ENCODE assay signal across 9 cellular contexts in the genomic region with DNA sequence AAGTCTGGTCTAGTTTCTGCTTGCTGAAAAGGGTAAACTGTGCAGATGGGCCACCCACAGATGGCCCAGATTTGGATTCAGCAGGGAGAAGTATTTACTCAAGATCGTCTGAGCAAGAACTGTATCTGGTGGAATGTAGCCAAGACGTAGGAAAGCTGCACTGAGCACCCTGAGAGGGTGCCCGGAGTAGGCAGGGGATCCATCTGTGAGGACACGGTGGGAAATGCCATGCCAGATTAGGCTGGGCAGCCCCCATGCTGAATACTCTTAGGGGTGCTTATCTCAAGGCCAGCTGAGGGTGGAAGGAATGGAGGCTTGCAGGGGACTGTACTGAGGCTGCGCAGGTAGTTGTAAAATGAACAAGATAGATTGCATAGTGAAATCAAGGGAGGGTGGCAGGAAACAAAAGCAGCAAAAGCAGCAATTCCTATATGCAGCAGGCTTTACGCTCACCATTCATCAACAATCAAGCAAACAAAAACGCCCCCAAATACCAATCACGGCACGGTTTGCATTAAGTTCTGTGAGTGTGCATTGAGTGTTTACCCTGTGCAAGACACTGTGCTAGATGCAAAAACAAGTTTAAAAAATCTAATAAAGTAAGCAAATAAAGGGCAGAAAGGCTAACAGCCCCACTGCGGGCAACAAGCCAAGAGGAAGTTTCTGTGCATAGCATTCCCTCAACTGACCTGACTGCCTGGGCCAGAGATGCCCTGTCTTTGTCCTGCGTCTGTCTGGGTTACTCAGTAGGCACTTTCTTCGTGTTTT. TPM values are rescaled to one million over a fixed set of nuclear protein-coding genes. Genes with fewer than 3 reads are reported as not detected.
DNase-seq lines count a peak whose midpoint lies in the region; TF ChIP-seq lines count a peak whose summit lies in the region.
"Had no signal": no experiment of that assay in that cellular context is flagged by ENCODE, and none has a peak within 500 bp of the region (broad histone marks: within the 10 kb centered on the region; RNA-seq: fewer than 3 reads in every experiment).

No MANE protein-coding gene starts in this region.

- 91 to 97% methylated on average over 6 to 12 of the region's 12 CpGs for WGBS in endodermal cell (ENCODE audit: insufficient coverage in 1 of 2, insufficient read length in 1 of 2), 2 experiments
- no CpG with 5 or more reads among the region's 12 CpGs for WGBS in mesendoderm (ENCODE audit: extremely low coverage, insufficient coverage, low lambda C conversion rate)

- no peak overlapping the region for H4K5ac ChIP-seq in mesendoderm (ENCODE audit: low read length)

- H3K9me3 Mint-ChIP-seq in endodermal cell: no peaks in the 10 kb centered on the region

- H3K79me2 ChIP-seq in osteoblast (ENCODE audit: insufficient read depth, low read length) (no peaks in the 10 kb centered on the region), mesendoderm (ENCODE audit: control insufficient read depth, insufficient read depth, low read length) (no peaks in the 10 kb centered on the region)

- H2BK15ac ChIP-seq in mesendoderm (replicated peaks; ENCODE audit: low read depth): no peak overlapping the region

- no peak overlapping the region for H3K27ac Mint-ChIP-seq in endodermal cell

- in situ Hi-C loops in G401 (cut with HindIII; ENCODE audit: low sequenced_read_pairs): no loop called here

- H3K9me3 ChIP-seq in endodermal cell (ENCODE audit: control insufficient read depth, low read length): no peaks in the 10 kb centered on the region
- no peaks in the 10 kb centered on the region for H3K9me3 ChIP-seq in osteoblast (ENCODE audit: low read depth, low read length)

- H3K4me3 Mint-ChIP-seq in endodermal cell: no peak overlapping the region

- H3K18ac ChIP-seq in mesendoderm (ENCODE audit: low read length): no peak overlapping the region

- no peak overlapping the region for H4K8ac ChIP-seq in mesendoderm (ENCODE audit: low read depth, low read length)

- no peak overlapping the region for H2BK5ac ChIP-seq in mesendoderm (ENCODE audit: low read length)

- no peak overlapping the region for H2AK5ac ChIP-seq in mesendoderm (ENCODE audit: low read length)

- H3K4me3 ChIP-seq in endodermal cell (ENCODE audit: low read length) (no peak overlapping the region), osteoblast (ENCODE audit: insufficient read depth, low read length) (no peak overlapping the region), mesendoderm (ENCODE audit: low read length) (no peak overlapping the region)
- H3K4me3 ChIP-seq: skin epidermis had no signal

- TF ChIP-seq CTCF in endodermal cell (conservative IDR thresholded peaks at IDR 0.05): no peak
- no peak for TF ChIP-seq CTCF in osteoblast (IDR thresholded peaks at IDR 0.05; ENCODE audit: extremely low read depth, low read depth, low read length)

- H3K4me1 ChIP-seq in endodermal cell (ENCODE audit: control insufficient read depth, insufficient read depth, low read length) (peaks cover 9% of the 10 kb centered on the region), osteoblast (ENCODE audit: insufficient read depth, low read length) (no peaks in the 10 kb centered on the region), mesendoderm (ENCODE audit: control insufficient read depth, low read depth, low read length) (no peaks in the 10 kb centered on the region)

- no peak overlapping the region for H3K4ac ChIP-seq in mesendoderm (ENCODE audit: low read depth, low read length)

- no peaks in the 10 kb centered on the region for H4K20me1 ChIP-seq in osteoblast (ENCODE audit: insufficient read depth, low read length)

- H2BK120ac ChIP-seq in mesendoderm (ENCODE audit: low read depth, low read length): no peak overlapping the region

- H3K4me1 Mint-ChIP-seq in endodermal cell: peaks cover 25% of the 10 kb centered on the region

- H3K9ac ChIP-seq in endodermal cell (ENCODE audit: extremely low read depth, low read length, poor library complexity, severe bottlenecking) (no peak overlapping the region), mesendoderm (ENCODE audit: low read length) (no peak overlapping the region)

- H2AFZ ChIP-seq in osteoblast (ENCODE audit: low read length): no peak overlapping the region

- peak; percentile 74 for DNase-seq in G401 (ENCODE audit: low spot score)
- peak; percentile 52 for DNase-seq in NCI-H2196 treated with DMSO at 0.1 percent for 48 hours (lab: John Stamatoyannopoulos, UW; ENCODE audit: unreplicated experiment)
- DNase-seq in endodermal cell: peak; percentile 20
- peak; percentile 60 for DNase-seq in osteoblast (ENCODE audit: insufficient read length, low spot score, missing footprints)
- DNase-seq in activated effector memory CD4-positive, alpha-beta T cell treated with Interleukin-2 at 50 U/mL for 16 hours: no peak
- no peak for DNase-seq in mesendoderm
- DNase-seq in HK-2 (ENCODE audit: unreplicated experiment): no peak
- DNase-seq: activated CD8-positive, alpha-beta memory T cell treated with anti-CD3 and anti-CD28 coated beads, Interleukin-2, amount 50 U/mL, for 4 hours had no signal

- no peak overlapping the region for H3K56ac ChIP-seq in mesendoderm (ENCODE audit: low read length)

- no peak overlapping the region for H3K23ac ChIP-seq in mesendoderm (ENCODE audit: low read length)

- no peak overlapping the region for H3K27ac ChIP-seq in endodermal cell (ENCODE audit: low read depth, low read length)
- H3K27ac ChIP-seq in osteoblast (ENCODE audit: low read depth, low read length): no peak overlapping the region
- no peak overlapping the region for H3K27ac ChIP-seq in mesendoderm (ENCODE audit: low read depth, low read length)
- H3K27ac ChIP-seq: skin epidermis had no signal

- no peaks in the 10 kb centered on the region for H3K36me3 Mint-ChIP-seq in endodermal cell (ENCODE audit: low read depth)

- H3K4me2 ChIP-seq in osteoblast (ENCODE audit: insufficient read depth, low read length) (no peak overlapping the region), mesendoderm (ENCODE audit: low read length) (no peak overlapping the region)

- H3K27me3 ChIP-seq in endodermal cell (ENCODE audit: control insufficient read depth, insufficient read depth, low read length, poor library complexity, severe bottlenecking) (no peaks in the 10 kb centered on the region), osteoblast (ENCODE audit: insufficient read depth, low read length) (no peaks in the 10 kb centered on the region), mesendoderm (ENCODE audit: insufficient read depth, low read length, poor library complexity) (no peaks in the 10 kb centered on the region)

- H3K36me3 ChIP-seq in endodermal cell (ENCODE audit: control insufficient read depth, insufficient read depth, low read length) (no peaks in the 10 kb centered on the region), osteoblast (ENCODE audit: insufficient read depth, low read length) (no peaks in the 10 kb centered on the region), mesendoderm (ENCODE audit: control insufficient read depth, insufficient read depth, low read length) (no peaks in the 10 kb centered on the region)

- H3K79me1 ChIP-seq in mesendoderm (ENCODE audit: low read length): no peaks in the 10 kb centered on the region

- H3K27me3 Mint-ChIP-seq in endodermal cell (ENCODE audit: insufficient read depth): no peaks in the 10 kb centered on the region

RNA-seq across cellular contexts. Expression of a gene that starts 32.2 kb away (rescaled TPM):
- 23.2 and 33.5 TPM in 2 replicates for total RNA-seq in G401 (2014; rRNA removed; shearing (Covaris generic))
- 10 to 100 TPM; 22.9 to 31.8 TPM for total RNA-seq in endodermal cell
- polyA plus RNA-seq in endodermal cell (2013, experiment 1 of 2): 22.0 TPM
- 24.4 TPM for polyA plus RNA-seq in endodermal cell (2013, experiment 2 of 2)
- 47.7 and 48.1 TPM in 2 replicates for total RNA-seq in osteoblast
- polyA plus RNA-seq in mesendoderm (2013, experiment 1 of 2): 7.8 TPM
- 8.8 TPM for polyA plus RNA-seq in mesendoderm (2013, experiment 2 of 2)

Comparison
In these comparisons a context has a peak if more than half of its experiments do, and no peak if none do; other contexts are left out.
1. DNase-seq: peak in G401 (single experiment), NCI-H2196 treated with DMSO at 0.1 percent for 48 hours (single experiment), endodermal cell (single experiment) and osteoblast (single experiment); none in activated effector memory CD4-positive, alpha-beta T cell treated with Interleukin-2 at 50 U/mL for 16 hours (single experiment), mesendoderm (single experiment) and HK-2 (single experiment).